Comparison of ENCODE assay signal across 16 cellular contexts in the genomic region with DNA sequence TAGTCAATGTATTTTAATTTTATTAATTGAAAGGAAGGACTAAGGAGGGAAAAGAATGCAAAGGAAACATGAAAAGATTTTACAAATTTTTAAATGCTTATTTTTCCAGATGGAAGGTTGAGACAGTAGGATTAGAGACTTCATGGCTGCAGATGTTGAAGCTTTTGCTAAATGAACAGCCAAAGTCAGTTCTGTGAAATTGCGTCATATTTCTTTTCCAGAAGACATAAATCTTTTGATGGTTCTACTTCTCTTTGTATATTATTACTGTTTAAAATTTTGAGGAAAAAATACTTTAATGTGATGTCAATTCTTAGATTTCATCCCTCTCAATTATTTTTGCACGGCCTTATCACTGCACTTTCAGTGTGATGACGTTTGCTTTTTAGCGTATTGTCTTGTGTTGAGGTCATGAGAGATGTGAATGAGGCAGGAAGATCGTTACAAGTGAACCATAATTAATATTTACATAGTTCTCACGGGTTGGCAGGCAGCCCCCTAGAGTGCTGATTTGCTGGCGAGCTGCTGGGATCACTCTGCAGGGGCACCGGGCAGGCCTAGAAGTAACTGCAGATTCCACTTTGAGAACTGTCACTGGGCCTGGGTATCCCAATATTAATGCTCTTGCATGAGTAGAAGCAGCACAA.
DNase-seq lines count a peak whose midpoint lies in the region; ATAC-seq and TF ChIP-seq lines count a peak whose summit lies in the region.
"Had no signal": no experiment of that assay in that cellular context is flagged by ENCODE, and none has a peak within 500 bp of the region (broad histone marks: within the 10 kb centered on the region; RNA-seq: fewer than 3 reads in every experiment).

No MANE protein-coding gene starts in this region.

- no peak overlapping the region for H3K27ac Mint-ChIP-seq in nephron
- H3K27ac Mint-ChIP-seq in Caco-2 (ENCODE audit: unreplicated experiment): no peak overlapping the region
- H3K27ac Mint-ChIP-seq: activated CD4-positive, alpha-beta T cell treated with anti-CD3 and anti-CD28 coated beads, Interleukin-2, amount 10 ng/mL, durations not matched to agents 7 days and 5 days; naive B cell; stimulated activated memory B cell treated with anti-CD40 and anti-IgM and Interleukin-4, amounts not matched to agents 10 μg/mL and 1 μg/mL and 100 μg/mL, for 72 hours had no signal

- peak overlapping the region; percentile 11 for H3K27ac ChIP-seq in AG04450 (ENCODE audit: low read depth, low read length)
- peak overlapping the region; percentile 34 for H3K27ac ChIP-seq in cingulate gyrus (ENCODE audit: low read depth, low read length)
- no peak overlapping the region for H3K27ac ChIP-seq in ovary
- H3K27ac ChIP-seq: SJSA1 had no signal

- TF ChIP-seq EP300 in ovary (IDR thresholded peaks at IDR 0.05): no peak

- DNase-seq in AG04450 (ENCODE audit: low read depth, low spot score): no peak
- DNase-seq in NCI-H1105 (lab: John Stamatoyannopoulos, UW): peak; percentile 87
- no peak for DNase-seq in Caco-2
- DNase-seq in DMS 273 treated with DMSO at 0.1 percent for 48 hours (lab: John Stamatoyannopoulos, UW): no peak
- DNase-seq in ovary: no peak
- DNase-seq: activated CD4-positive, alpha-beta T cell treated with anti-CD3 and anti-CD28 coated beads, Interleukin-2, amount 10 ng/mL, durations not matched to agents 7 days and 5 days; activated T-cell treated with anti-CD3 and anti-CD28 coated beads, Interleukin-2, amount 50 U/mL, for 48 hours; cortex of kidney; naive B cell had no signal

- H3K27me3 Mint-ChIP-seq in nephron (ENCODE audit: low read depth) (peaks cover 72% of the 10 kb centered on the region), Caco-2 (ENCODE audit: insufficient read depth, unreplicated experiment) (peaks cover 10% of the 10 kb centered on the region)

- TF ChIP-seq CTCF in AG04450 (IDR thresholded peaks at IDR 0.05; ENCODE audit: low read depth, low read length): no peak
- no peak for TF ChIP-seq CTCF in nephron (IDR thresholded peaks at IDR 0.05; ENCODE audit: unreplicated experiment in 3 of 3)
- no peak for TF ChIP-seq CTCF in Caco-2 (IDR thresholded peaks at IDR 0.05; ENCODE audit: insufficient read depth in 1 of 2, low read depth in 1 of 2, low read length in 1 of 2, severe bottlenecking in 1 of 2, unreplicated experiment in 1 of 2)
- no peak for TF ChIP-seq CTCF in ovary (IDR thresholded peaks at IDR 0.05)

- peaks cover 10% of the 10 kb centered on the region for H3K9me3 ChIP-seq in AG04450 (ENCODE audit: control insufficient read depth, insufficient read depth, low read length)
- H3K9me3 ChIP-seq in Caco-2: no peaks in the 10 kb centered on the region
- no peaks in the 10 kb centered on the region for H3K9me3 ChIP-seq in ovary
- H3K9me3 ChIP-seq: sigmoid colon, SJSA1 had no signal

- ATAC-seq in HG03442 (IDR thresholded peaks at IDR 0.05; ENCODE audit: unreplicated experiment): no peak
- ATAC-seq: left lobe of liver; stimulated activated memory B cell treated with anti-CD40 and anti-IgM and Interleukin-4, amounts not matched to agents 10 μg/mL and 1 μg/mL and 100 μg/mL, for 72 hours had no signal

- H3K36me3 Mint-ChIP-seq in nephron (ENCODE audit: low read depth): no peaks in the 10 kb centered on the region
- no peaks in the 10 kb centered on the region for H3K36me3 Mint-ChIP-seq in Caco-2 (ENCODE audit: insufficient read depth, unreplicated experiment)
- H3K36me3 Mint-ChIP-seq: stimulated activated memory B cell treated with anti-CD40 and anti-IgM and Interleukin-4, amounts not matched to agents 10 μg/mL and 1 μg/mL and 100 μg/mL, for 72 hours had no signal

- H3K36me3 ChIP-seq in Caco-2 (ENCODE audit: control insufficient read depth, insufficient read depth, low read length): no peaks in the 10 kb centered on the region
- no peaks in the 10 kb centered on the region for H3K36me3 ChIP-seq in ovary
- H3K36me3 ChIP-seq: sigmoid colon, SJSA1 had no signal

- H3K4me1 Mint-ChIP-seq in nephron (peaks cover 50% of the 10 kb centered on the region), Caco-2 (ENCODE audit: low read depth, unreplicated experiment) (no peaks in the 10 kb centered on the region)
- H3K4me1 Mint-ChIP-seq: activated CD4-positive, alpha-beta T cell treated with anti-CD3 and anti-CD28 coated beads, Interleukin-2, amount 10 ng/mL, durations not matched to agents 7 days and 5 days had no signal

- BruUV-seq in Caco-2 (replicated peaks; lab: Mats Ljungman, UMichigan): no TSS peak

- 48 to 60% (median 60%) methylated on average over 8 of the region's 8 CpGs for WGBS in ovary, 3 donors

- peak overlapping the region; percentile 79 to 87 (median 86) for H3K4me3 Mint-ChIP-seq in nephron
- H3K4me3 Mint-ChIP-seq in Caco-2 (ENCODE audit: unreplicated experiment): no peak overlapping the region
- H3K4me3 Mint-ChIP-seq: activated CD4-positive, alpha-beta T cell treated with anti-CD3 and anti-CD28 coated beads, Interleukin-2, amount 10 ng/mL, durations not matched to agents 7 days and 5 days; naive B cell; stimulated activated memory B cell treated with anti-CD40 and anti-IgM and Interleukin-4, amounts not matched to agents 10 μg/mL and 1 μg/mL and 100 μg/mL, for 72 hours had no signal

- TF ChIP-seq POLR2A in ovary (IDR thresholded peaks at IDR 0.05): no peak

- intact Hi-C loops in Caco-2 (cut with micrococcal nuclease; ENCODE audit: unreplicated experiment): no loop called here
- intact Hi-C loops in ovary (cut with DNase I): loop anchor here in 1 of 4 donors (5.0 to 10.0 kb wide), 3 partner anchors 48 to 125 kb away; no protein-coding TSS in a partner anchor

- H3K4me3 ChIP-seq in AG04450 (ENCODE audit: low read depth, low read length): peak overlapping the region; percentile 66
- H3K4me3 ChIP-seq in Caco-2 (ENCODE audit: low read depth, low read length): no peak overlapping the region
- H3K4me3 ChIP-seq in ovary: no peak overlapping the region

- no peaks in the 10 kb centered on the region for H3K4me1 ChIP-seq in Caco-2
- H3K4me1 ChIP-seq in ovary (ENCODE audit: insufficient read depth): peaks cover 5% of the 10 kb centered on the region

- H3K9me3 Mint-ChIP-seq in nephron: peaks cover 3% of the 10 kb centered on the region
- H3K9me3 Mint-ChIP-seq in Caco-2 (ENCODE audit: unreplicated experiment): no peaks in the 10 kb centered on the region
- H3K9me3 Mint-ChIP-seq: activated CD4-positive, alpha-beta T cell treated with anti-CD3 and anti-CD28 coated beads, Interleukin-2, amount 10 ng/mL, durations not matched to agents 7 days and 5 days; stimulated activated memory B cell treated with anti-CD40 and anti-IgM and Interleukin-4, amounts not matched to agents 10 μg/mL and 1 μg/mL and 100 μg/mL, for 72 hours had no signal

- POLR2A ChIA-PET in AG04450 (lab: Yijun Ruan, JAX) (no interaction called here), Caco-2 (lab: Charles Lee) (no interaction called here)

- CTCF ChIA-PET in AG04450 (lab: Charles Lee): no interaction called here
- CTCF ChIA-PET in Caco-2 (lab: Charles Lee): no interaction called here

- H3K27me3 ChIP-seq in AG04450 (ENCODE audit: control insufficient read depth, insufficient read depth, low read length) (no peaks in the 10 kb centered on the region), Caco-2 (replicated peaks; ENCODE audit: control insufficient read depth, insufficient read depth, low read length) (no peaks in the 10 kb centered on the region), ovary (no peaks in the 10 kb centered on the region)

Comparison
In these comparisons a context has a peak if more than half of its experiments do, and no peak if none do; other contexts are left out.
1. H3K27ac ChIP-seq: peak in AG04450 (single experiment) and cingulate gyrus (single experiment); none in ovary (0 of 2).